24 cellular contexts compared by ENCODE assay signal in genomic region chr5:26323794-26324193, GRCh38.
"Had no signal": no experiment of that assay in that cellular context is flagged by ENCODE, and none has a peak within 500 bp of the region (broad histone marks: within the 10 kb centered on the region; RNA-seq: fewer than 3 reads in every experiment).

No MANE protein-coding gene starts in this region.

- H3K4me1 Mint-ChIP-seq: naive thymus-derived CD8-positive, alpha-beta T cell; nephron progenitor cell; neural progenitor cell; stimulated activated effector memory CD8-positive, alpha-beta T cell treated with anti-CD3 and anti-CD28 coated beads, Interleukin-12 subunit alpha, Interleukin-12 subunit beta, amount 100 ng/mL, for 72 hours had no signal

- H2AFZ ChIP-seq: neural progenitor cell had no signal

- H3K27ac Mint-ChIP-seq: naive thymus-derived CD8-positive, alpha-beta T cell; nephron progenitor cell; neural progenitor cell; stimulated activated effector memory CD8-positive, alpha-beta T cell treated with anti-CD3 and anti-CD28 coated beads, Interleukin-12 subunit alpha, Interleukin-12 subunit beta, amount 100 ng/mL, for 72 hours; stimulated activated naive CD8-positive, alpha-beta T cell treated with anti-CD3 and anti-CD28 coated beads, Interleukin-15, Interleukin-2, amounts not matched to agents 100 ng/mL and 50 ng/mL, for 24 hours had no signal

- H3K4me1 ChIP-seq: left lung, lower lobe of right lung, neural progenitor cell, prostate gland, suprapubic skin, tibial artery, upper lobe of left lung had no signal

- H3K4me2 ChIP-seq: neural progenitor cell had no signal

- DNase-seq: head of caudate nucleus; hippocampal formation; left colon; lower lobe of right lung; mammary epithelial cell; mesenchymal stem cell; naive thymus-derived CD8-positive, alpha-beta T cell; nephron progenitor cell; ovary; retina; stimulated activated CD4-positive, alpha-beta T cell treated with anti-CD3 and anti-CD28 coated beads, Interleukin-4, amount 100 ng/mL, for 24 hours; stimulated activated naive CD4-positive, alpha-beta T cell; tibial artery had no signal

- H3K27ac ChIP-seq: left lung, lower lobe of right lung, neural progenitor cell, ovary, prostate gland, skin epidermis, suprapubic skin, thoracic aorta, tibial artery, upper lobe of left lung had no signal

- H3K9me3 ChIP-seq: lower lobe of right lung, ovary, prostate gland, suprapubic skin, thoracic aorta, tibial artery had no signal

- H3K4me3 Mint-ChIP-seq: naive thymus-derived CD8-positive, alpha-beta T cell; nephron progenitor cell; neural progenitor cell; stimulated activated effector memory CD8-positive, alpha-beta T cell treated with anti-CD3 and anti-CD28 coated beads, Interleukin-12 subunit alpha, Interleukin-12 subunit beta, amount 100 ng/mL, for 72 hours; stimulated activated naive CD8-positive, alpha-beta T cell treated with anti-CD3 and anti-CD28 coated beads, Interleukin-15, Interleukin-2, amounts not matched to agents 100 ng/mL and 50 ng/mL, for 24 hours had no signal

- H3K36me3 ChIP-seq: left lung, lower lobe of right lung, neural progenitor cell, ovary, prostate gland, suprapubic skin, thoracic aorta, tibial artery, upper lobe of left lung had no signal

- H3K27me3 Mint-ChIP-seq: naive thymus-derived CD8-positive, alpha-beta T cell; stimulated activated naive CD8-positive, alpha-beta T cell treated with anti-CD3 and anti-CD28 coated beads, Interleukin-15, Interleukin-2, amounts not matched to agents 100 ng/mL and 50 ng/mL, for 24 hours had no signal

- H3K27me3 ChIP-seq: left lung, neural progenitor cell, ovary, suprapubic skin, tibial artery, upper lobe of left lung had no signal

- H3K4me3 ChIP-seq: left lung, lower lobe of right lung, neural progenitor cell, ovary, prostate gland, skin epidermis, suprapubic skin, thoracic aorta, tibial artery, upper lobe of left lung had no signal

- ATAC-seq: left colon; left lung; lower lobe of right lung; naive thymus-derived CD8-positive, alpha-beta T cell; right cardiac atrium; sciatic nerve; stimulated activated effector memory CD8-positive, alpha-beta T cell treated with anti-CD3 and anti-CD28 coated beads, Interleukin-12 subunit alpha, Interleukin-12 subunit beta, amount 100 ng/mL, for 72 hours had no signal

- H3K9ac ChIP-seq: neural progenitor cell had no signal

- H3K36me3 Mint-ChIP-seq: naive thymus-derived CD8-positive, alpha-beta T cell; neural progenitor cell; stimulated activated effector memory CD8-positive, alpha-beta T cell treated with anti-CD3 and anti-CD28 coated beads, Interleukin-12 subunit alpha, Interleukin-12 subunit beta, amount 100 ng/mL, for 72 hours had no signal
